Comparison of ENCODE assay signal across 8 cellular contexts in genomic region chr9:137128158-137129088, GRCh38. TPM values are rescaled to one million over a fixed set of nuclear protein-coding genes. Genes with fewer than 3 reads are reported as not detected.
DNase-seq lines count a peak whose midpoint lies in the region; ATAC-seq and TF ChIP-seq lines count a peak whose summit lies in the region.

No MANE protein-coding gene starts in this region.

- no peak for TF ChIP-seq EP300 in upper lobe of left lung (IDR thresholded peaks at IDR 0.05)

- H3K9me3 Mint-ChIP-seq in CD8-positive, alpha-beta T cell = no peaks in the 10 kb centered on the region
- H3K9me3 Mint-ChIP-seq in activated naive CD8-positive, alpha-beta T cell (ENCODE audit: low read depth) = no peaks in the 10 kb centered on the region

- CTCF ChIA-PET in CD8-positive, alpha-beta T cell (lab: Charles Lee) = interaction anchor here (0.7 to 1.3 kb wide), 6 partner anchors 12 to 109 kb away, joined by 3 to 10 read pairs (median 4); partner anchors contain the start of genes CYSRT1 and SSNA1

- no peaks in the 10 kb centered on the region for H3K27me3 ChIP-seq in CD8-positive, alpha-beta T cell (ENCODE audit: insufficient read depth, low read length)
- H3K27me3 ChIP-seq in lung (ENCODE audit: control insufficient read depth, insufficient read depth) (no peaks in the 10 kb centered on the region), upper lobe of left lung (peaks cover 0 to 3% (median 0%) of the 10 kb centered on the region in 4 donors)

- peaks cover 28% of the 10 kb centered on the region for H3K4me1 Mint-ChIP-seq in CD8-positive, alpha-beta T cell (ENCODE audit: low read depth)
- H3K4me1 Mint-ChIP-seq in activated naive CD8-positive, alpha-beta T cell (ENCODE audit: low read depth) = peaks cover 28% of the 10 kb centered on the region

- TF ChIP-seq POLR2A in upper lobe of left lung (IDR thresholded peaks at IDR 0.05) = no peak

- no peak for TF ChIP-seq CTCF in CD8-positive, alpha-beta T cell (IDR thresholded peaks at IDR 0.05)
- TF ChIP-seq CTCF in lung (IDR thresholded peaks at IDR 0.05; ENCODE audit: control extremely low read depth, extremely low read depth) = no peak
- TF ChIP-seq CTCF in upper lobe of left lung (IDR thresholded peaks at IDR 0.05) = no peak

- H3K27ac ChIP-seq in CD8-positive, alpha-beta T cell (ENCODE audit: low read depth, low read length) = peak overlapping the region; percentile 62
- H3K27ac ChIP-seq in lung (ENCODE audit: low read depth in 1 of 2, low read length in 1 of 2) (peak overlapping the region in 1 of 2 donors; percentile 80), upper lobe of left lung (peak overlapping the region; percentile 72 to 85 (median 84))

- peak in 1 of 7 experiments; percentile 26 for DNase-seq in CD8-positive, alpha-beta T cell
- DNase-seq in lung (ENCODE audit: low spot score) (no peak), upper lobe of left lung (peak in 1 of 2 donors; percentile 35), NOMO-1 treated with dmso at 0.1 percent for 144 hours (lab: John Stamatoyannopoulos, UW; ENCODE audit: unreplicated experiment) (no peak), NCI-H82 treated with DMSO at 0.1 percent for 48 hours (lab: John Stamatoyannopoulos, UW; ENCODE audit: unreplicated experiment) (no peak)

- no peaks in the 10 kb centered on the region for H3K9me3 ChIP-seq in CD8-positive, alpha-beta T cell (ENCODE audit: low read length)
- peaks cover 0 to 5% of the 10 kb centered on the region in 2 donors for H3K9me3 ChIP-seq in lung (ENCODE audit: control insufficient read depth in 2 of 2, insufficient read depth in 1 of 2, low read length in 1 of 2)
- peaks cover 0 to 8% (median 2%) of the 10 kb centered on the region in 4 donors for H3K9me3 ChIP-seq in upper lobe of left lung

- peaks cover 35% of the 10 kb centered on the region for H3K4me1 ChIP-seq in CD8-positive, alpha-beta T cell (ENCODE audit: insufficient read depth, low read length)
- peaks cover 0 to 16% of the 10 kb centered on the region in 2 donors for H3K4me1 ChIP-seq in lung (ENCODE audit: control insufficient read depth in 2 of 2, insufficient read depth in 2 of 2, low read length in 2 of 2)
- H3K4me1 ChIP-seq in upper lobe of left lung = peaks cover 20 to 44% (median 32%) of the 10 kb centered on the region in 4 donors

- no peak for ATAC-seq in CD8-positive, alpha-beta T cell
- peak; percentile 17 for ATAC-seq in HG03378 (IDR thresholded peaks at IDR 0.05; ENCODE audit: unreplicated experiment)
- ATAC-seq in lung (ENCODE audit: insufficient read depth, low FRiP score) = no peak
- ATAC-seq in upper lobe of left lung (ENCODE audit: low FRiP score in 2 of 2) = no peak
- no peak for ATAC-seq in HG03095 (IDR thresholded peaks at IDR 0.05; ENCODE audit: unreplicated experiment)

- peak overlapping the region; percentile 91 for H3K27ac Mint-ChIP-seq in CD8-positive, alpha-beta T cell
- peak overlapping the region; percentile 92 for H3K27ac Mint-ChIP-seq in activated naive CD8-positive, alpha-beta T cell

- peaks cover 4% of the 10 kb centered on the region for H3K27me3 Mint-ChIP-seq in CD8-positive, alpha-beta T cell (ENCODE audit: low read depth)
- peaks cover 3% of the 10 kb centered on the region for H3K27me3 Mint-ChIP-seq in activated naive CD8-positive, alpha-beta T cell

- H3K4me3 Mint-ChIP-seq in CD8-positive, alpha-beta T cell = peak overlapping the region; percentile 83
- peak overlapping the region; percentile 95 for H3K4me3 Mint-ChIP-seq in activated naive CD8-positive, alpha-beta T cell

- no peaks in the 10 kb centered on the region for H3K36me3 Mint-ChIP-seq in CD8-positive, alpha-beta T cell
- peaks cover 2% of the 10 kb centered on the region for H3K36me3 Mint-ChIP-seq in activated naive CD8-positive, alpha-beta T cell

- POLR2A ChIA-PET in CD8-positive, alpha-beta T cell (lab: Charles Lee) = interaction anchor here (0.6 to 2.2 kb wide), 10 partner anchors 20 to 401 kb away, joined by 3 to 15 read pairs (median 6); partner anchors contain the start of genes ANAPC2, MAN1B1, NELFB and RNF208

- 52 to 63% methylated on average over 30 of the region's 30 CpGs for WGBS in lung, 2 donors
- 55 to 61% methylated on average over 30 of the region's 30 CpGs for WGBS in upper lobe of left lung, 2 donors

- H3K4me3 ChIP-seq in CD8-positive, alpha-beta T cell (ENCODE audit: low read depth, low read length) = peak overlapping the region; percentile 83
- H3K4me3 ChIP-seq in lung (peak overlapping the region; percentile 76), upper lobe of left lung (peak overlapping the region in 3 of 4 donors; percentile 67 to 94 (median 83))

- intact Hi-C loops in CD8-positive, alpha-beta T cell (cut with DNase I, micrococcal nuclease) = loop anchor here (1.0 to 2.0 kb wide), 6 partner anchors 14 to 127 kb away; partner anchors contain the start of genes ANAPC2 (in 2 of the 2), DPP7 (in 2 of the 2), SSNA1 (in 2 of the 2) and MAN1B1 (in 1 of the 2)

- H3K36me3 ChIP-seq in CD8-positive, alpha-beta T cell (ENCODE audit: insufficient read depth, low read length) = no peaks in the 10 kb centered on the region
- H3K36me3 ChIP-seq in lung (ENCODE audit: control insufficient read depth in 2 of 2, insufficient read depth in 2 of 2, low read length in 2 of 2) (no peaks in the 10 kb centered on the region), upper lobe of left lung (no peaks in the 10 kb centered on the region)

RNA-seq across cellular contexts. Expression of gene GRIN1, which starts 10.5 kb away (rescaled TPM):
- total RNA-seq in CD8-positive, alpha-beta T cell = not detected
- total RNA-seq in lung (under 1 TPM; 0.06 to 0.49 TPM), upper lobe of left lung (1 to 10 TPM in 1 of 6 donors, under 1 TPM in 2, not detected in 3; 0.17 to 2.1 (median 0.49) TPM)
- under 1 TPM; 0.18 to 0.51 TPM for polyA plus RNA-seq in lung

RNA-seq across cellular contexts. Expression of gene DPP7, which starts 13.9 kb away (rescaled TPM):
- 100 to 1,000 TPM; 311 to 325 TPM for total RNA-seq in CD8-positive, alpha-beta T cell
- 100 to 1,000 TPM in 1 of 2 donors, 10 to 100 TPM in 1; 48.0 to 236 TPM for total RNA-seq in lung
- 100 to 1,000 TPM; 220 to 436 TPM for polyA plus RNA-seq in lung
- total RNA-seq in upper lobe of left lung = 100 to 1,000 TPM; 108 to 394 (median 229) TPM

RNA-seq across cellular contexts. Expression of gene LRRC26, which starts 41.4 kb away (rescaled TPM):
- total RNA-seq in CD8-positive, alpha-beta T cell = not detected
- total RNA-seq in lung (1 to 10 TPM in 1 of 2 donors, under 1 TPM in 1; 0.77 to 5.2 TPM), upper lobe of left lung (1 to 10 TPM in 3 of 6 donors, under 1 TPM in 1, not detected in 2; 0.46 to 6.3 (median 1.7) TPM)
- polyA plus RNA-seq in lung = under 1 TPM; 0.12 to 0.37 TPM

RNA-seq across cellular contexts. Expression of gene MAN1B1, which starts 41.6 kb away (rescaled TPM):
- total RNA-seq in CD8-positive, alpha-beta T cell = 10 to 100 TPM; 60.3 to 62.9 TPM
- total RNA-seq in lung (10 to 100 TPM; 56.7 to 70.9 TPM), upper lobe of left lung (10 to 100 TPM; 38.0 to 97.4 (median 54.1) TPM)
- 10 to 100 TPM; 40.3 to 56.9 TPM for polyA plus RNA-seq in lung

RNA-seq across cellular contexts. Expression of gene TMEM210, which starts 43.4 kb away (rescaled TPM):
- total RNA-seq in CD8-positive, alpha-beta T cell = not detected
- total RNA-seq in lung (not detected), upper lobe of left lung (not detected)
- polyA plus RNA-seq in lung = not detected
